Comparison of ENCODE assay signal across 1 cellular context in genomic region chr14:43005807-43006206, GRCh38.
TF ChIP-seq lines count a peak whose summit lies in the region.

No MANE protein-coding gene starts in this region.

TF ChIP-seq in WTC11, 78 proteins besides CTCF, POLR2A, EP300 and RAD21:
- TF ChIP-seq, protein P1, sequence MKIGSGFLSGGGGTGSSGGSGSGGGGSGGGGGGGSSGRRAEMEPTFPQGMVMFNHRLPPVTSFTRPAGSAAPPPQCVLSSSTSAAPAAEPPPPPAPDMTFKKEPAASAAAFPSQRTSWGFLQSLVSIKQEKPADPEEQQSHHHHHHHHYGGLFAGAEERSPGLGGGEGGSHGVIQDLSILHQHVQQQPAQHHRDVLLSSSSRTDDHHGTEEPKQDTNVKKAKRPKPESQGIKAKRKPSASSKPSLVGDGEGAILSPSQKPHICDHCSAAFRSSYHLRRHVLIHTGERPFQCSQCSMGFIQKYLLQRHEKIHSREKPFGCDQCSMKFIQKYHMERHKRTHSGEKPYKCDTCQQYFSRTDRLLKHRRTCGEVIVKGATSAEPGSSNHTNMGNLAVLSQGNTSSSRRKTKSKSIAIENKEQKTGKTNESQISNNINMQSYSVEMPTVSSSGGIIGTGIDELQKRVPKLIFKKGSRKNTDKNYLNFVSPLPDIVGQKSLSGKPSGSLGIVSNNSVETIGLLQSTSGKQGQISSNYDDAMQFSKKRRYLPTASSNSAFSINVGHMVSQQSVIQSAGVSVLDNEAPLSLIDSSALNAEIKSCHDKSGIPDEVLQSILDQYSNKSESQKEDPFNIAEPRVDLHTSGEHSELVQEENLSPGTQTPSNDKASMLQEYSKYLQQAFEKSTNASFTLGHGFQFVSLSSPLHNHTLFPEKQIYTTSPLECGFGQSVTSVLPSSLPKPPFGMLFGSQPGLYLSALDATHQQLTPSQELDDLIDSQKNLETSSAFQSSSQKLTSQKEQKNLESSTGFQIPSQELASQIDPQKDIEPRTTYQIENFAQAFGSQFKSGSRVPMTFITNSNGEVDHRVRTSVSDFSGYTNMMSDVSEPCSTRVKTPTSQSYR (CRISPR knock-in tag; IDR thresholded peaks at IDR 0.05): no peak
- TF ChIP-seq ZNF423 (CRISPR knock-in tag; IDR thresholded peaks at IDR 0.05) (no peak), USF2 (CRISPR knock-in tag; IDR thresholded peaks at IDR 0.05) (no peak), E2F1 (CRISPR knock-in tag; IDR thresholded peaks at IDR 0.05) (no peak), JUN (CRISPR knock-in tag; IDR thresholded peaks at IDR 0.05) (no peak), EMX1 (CRISPR knock-in tag; IDR thresholded peaks at IDR 0.05) (no peak), ZNF121 (CRISPR knock-in tag; IDR thresholded peaks at IDR 0.05) (no peak), HMGXB4 (CRISPR knock-in tag; IDR thresholded peaks at IDR 0.05) (no peak), ETV6 (CRISPR knock-in tag; IDR thresholded peaks at IDR 0.05) (no peak), NFYB (CRISPR knock-in tag; conservative IDR thresholded peaks at IDR 0.05; ENCODE audit: low read depth) (no peak), RELA (CRISPR knock-in tag; IDR thresholded peaks at IDR 0.05; ENCODE audit: borderline replicate concordance) (no peak), FOXP1 (CRISPR knock-in tag; IDR thresholded peaks at IDR 0.05; ENCODE audit: borderline replicate concordance) (no peak)
